ENCODE assay signal across 9 cellular contexts in genomic region chr19:9791552-9792181, GRCh38. TPM values are rescaled to one million over a fixed set of nuclear protein-coding genes. Genes with fewer than 3 reads are reported as not detected.
A peak's percentile ranks its signal among the peaks of the same experiment; 100 is the strongest.
DNase-seq lines count a peak whose midpoint lies in the region; ATAC-seq and TF ChIP-seq lines count a peak whose summit lies in the region.
"Had no signal": no experiment of that assay in that cellular context is flagged by ENCODE, and none has a peak within 500 bp of the region (broad histone marks: within the 10 kb centered on the region; RNA-seq: fewer than 3 reads in every experiment).

No MANE protein-coding gene starts in this region.

- peak; percentile 21; the same call in 1 of the 2 replicates for TF ChIP-seq POLR2A in Raji (IDR thresholded peaks at IDR 0.05; ENCODE audit: insufficient read depth, low read depth, low read length)

- H3K27ac ChIP-seq in KOPT-K1 (ENCODE audit: low read depth, low read length, poor library complexity, severe bottlenecking) = peak overlapping the region; percentile 62
- H3K27ac ChIP-seq: C4-2B had no signal

- peaks cover 5% of the 10 kb centered on the region for H3K9me3 ChIP-seq in KOPT-K1 (ENCODE audit: insufficient read depth, low read length, poor library complexity, severe bottlenecking)

- no peaks in the 10 kb centered on the region for H3K36me3 Mint-ChIP-seq in natural killer cell treated with Interleukin-12 subunit alpha and Interleukin-12 subunit beta and Interleukin-15 and Interleukin-18, amount 100 ng/mL, for 72 hours
- H3K36me3 Mint-ChIP-seq in stimulated activated memory B cell treated with anti-CD40 and anti-IgM and Interleukin-4, amounts not matched to agents 10 μg/mL and 1 μg/mL and 100 μg/mL, for 72 hours = no peaks in the 10 kb centered on the region

- DNase-seq in NCI-H2081 (lab: John Stamatoyannopoulos, UW) = peak; percentile 86 to 93
- DNase-seq in NCI-H2081 treated with DMSO at 0.1 percent for 48 hours (lab: John Stamatoyannopoulos, UW) = no peak
- DNase-seq in activated gamma-delta T cell (lab: John Stamatoyannopoulos, UW) = peak; percentile 88
- DNase-seq in fibroblast of the conjunctiva (ENCODE audit: low read depth) = peak; percentile 94
- DNase-seq in natural killer cell treated with Interleukin-12 subunit alpha and Interleukin-12 subunit beta and Interleukin-15 and Interleukin-18, amount 100 ng/mL, for 72 hours (ENCODE audit: low spot score) = peak; percentile 90

- no peaks in the 10 kb centered on the region for H3K9me3 Mint-ChIP-seq in natural killer cell treated with Interleukin-12 subunit alpha and Interleukin-12 subunit beta and Interleukin-15 and Interleukin-18, amount 100 ng/mL, for 72 hours
- H3K9me3 Mint-ChIP-seq in stimulated activated memory B cell treated with anti-CD40 and anti-IgM and Interleukin-4, amounts not matched to agents 10 μg/mL and 1 μg/mL and 100 μg/mL, for 72 hours = no peaks in the 10 kb centered on the region

- peaks cover 16 to 18% of the 10 kb centered on the region in 2 donors for H3K4me1 Mint-ChIP-seq in natural killer cell treated with Interleukin-12 subunit alpha and Interleukin-12 subunit beta and Interleukin-15 and Interleukin-18, amount 100 ng/mL, for 72 hours (ENCODE audit: low read depth in 2 of 2)
- H3K4me1 Mint-ChIP-seq in stimulated activated memory B cell treated with anti-CD40 and anti-IgM and Interleukin-4, amounts not matched to agents 10 μg/mL and 1 μg/mL and 100 μg/mL, for 72 hours = peaks cover 26% of the 10 kb centered on the region

- no peaks in the 10 kb centered on the region for H3K27me3 Mint-ChIP-seq in natural killer cell treated with Interleukin-12 subunit alpha and Interleukin-12 subunit beta and Interleukin-15 and Interleukin-18, amount 100 ng/mL, for 72 hours
- H3K27me3 Mint-ChIP-seq in stimulated activated memory B cell treated with anti-CD40 and anti-IgM and Interleukin-4, amounts not matched to agents 10 μg/mL and 1 μg/mL and 100 μg/mL, for 72 hours = no peaks in the 10 kb centered on the region

- peak; percentile 79 to 86 for ATAC-seq in natural killer cell treated with Interleukin-12 subunit alpha and Interleukin-12 subunit beta and Interleukin-15 and Interleukin-18, amount 100 ng/mL, for 72 hours
- peak; percentile 72 for ATAC-seq in stimulated activated memory B cell treated with anti-CD40 and anti-IgM and Interleukin-4, amounts not matched to agents 10 μg/mL and 1 μg/mL and 100 μg/mL, for 72 hours

- H3K36me3 ChIP-seq in KOPT-K1 (ENCODE audit: insufficient read depth, low read length) = no peaks in the 10 kb centered on the region

- H3K4me3 Mint-ChIP-seq in natural killer cell treated with Interleukin-12 subunit alpha and Interleukin-12 subunit beta and Interleukin-15 and Interleukin-18, amount 100 ng/mL, for 72 hours = peak overlapping the region; percentile 92
- peak overlapping the region; percentile 96 for H3K4me3 Mint-ChIP-seq in stimulated activated memory B cell treated with anti-CD40 and anti-IgM and Interleukin-4, amounts not matched to agents 10 μg/mL and 1 μg/mL and 100 μg/mL, for 72 hours

- peak overlapping the region; percentile 70 to 92 for H3K27ac Mint-ChIP-seq in natural killer cell treated with Interleukin-12 subunit alpha and Interleukin-12 subunit beta and Interleukin-15 and Interleukin-18, amount 100 ng/mL, for 72 hours
- peak overlapping the region; percentile 94 for H3K27ac Mint-ChIP-seq in stimulated activated memory B cell treated with anti-CD40 and anti-IgM and Interleukin-4, amounts not matched to agents 10 μg/mL and 1 μg/mL and 100 μg/mL, for 72 hours

RNA-seq across cellular contexts. Expression of gene ZNF846, which starts 23.1 kb away (rescaled TPM):
- 1 to 10 TPM; 5.7 to 8.3 TPM for total RNA-seq in natural killer cell treated with Interleukin-12 subunit alpha and Interleukin-12 subunit beta and Interleukin-15 and Interleukin-18, amount 100 ng/mL, for 72 hours

RNA-seq across cellular contexts. Expression of gene FBXL12, which starts 27.2 kb away (rescaled TPM):
- 10 to 100 TPM; 35.5 to 36.0 TPM for total RNA-seq in natural killer cell treated with Interleukin-12 subunit alpha and Interleukin-12 subunit beta and Interleukin-15 and Interleukin-18, amount 100 ng/mL, for 72 hours

RNA-seq across cellular contexts. Expression of gene UBL5, which starts 36.1 kb away (rescaled TPM):
- total RNA-seq in natural killer cell treated with Interleukin-12 subunit alpha and Interleukin-12 subunit beta and Interleukin-15 and Interleukin-18, amount 100 ng/mL, for 72 hours = 100 to 1,000 TPM; 260 to 346 TPM

RNA-seq across cellular contexts. Expression of gene PIN1, which starts 43.5 kb away (rescaled TPM):
- total RNA-seq in natural killer cell treated with Interleukin-12 subunit alpha and Interleukin-12 subunit beta and Interleukin-15 and Interleukin-18, amount 100 ng/mL, for 72 hours = 10 to 100 TPM; 95.1 to 96.4 TPM
